In the genomic region with DNA sequence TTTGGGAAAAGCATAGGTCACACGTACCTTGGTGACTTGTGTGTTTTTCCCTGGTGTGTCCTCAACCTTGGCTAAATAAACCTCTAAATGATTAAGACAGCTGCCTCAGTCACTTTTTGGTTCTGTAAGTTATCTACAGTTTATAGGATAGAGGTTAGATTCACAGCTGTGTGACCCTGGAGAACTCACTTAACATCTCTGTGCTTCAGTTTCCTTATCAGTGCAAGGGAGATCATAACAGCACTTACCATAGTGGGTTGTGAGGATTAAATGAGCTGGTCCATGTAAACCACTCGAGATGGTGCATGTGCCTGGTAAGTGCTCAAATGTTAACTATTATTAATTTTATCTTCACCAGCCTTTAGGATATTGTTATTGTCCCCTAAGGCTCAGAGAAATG, we compare ENCODE assay signal across 22 cellular contexts. TPM values are rescaled to one million over a fixed set of nuclear protein-coding genes. Genes with fewer than 3 reads are reported as not detected.
A peak's percentile ranks its signal among the peaks of the same experiment; 100 is the strongest.
DNase-seq lines count a peak whose midpoint lies in the region; ATAC-seq, FAIRE-seq and TF ChIP-seq lines count a peak whose summit lies in the region.
"Had no signal": no experiment of that assay in that cellular context is flagged by ENCODE, and none has a peak within 500 bp of the region (broad histone marks: within the 10 kb centered on the region; RNA-seq: fewer than 3 reads in every experiment).

No MANE protein-coding gene starts in this region.

- no peaks in the 10 kb centered on the region for H3K9me3 Mint-ChIP-seq in CD8-positive, alpha-beta T cell
- H3K9me3 Mint-ChIP-seq in activated T-helper 17 cell treated with anti-CD3 and anti-CD28 coated beads, Interleukin-2, amount 50 U/mL, for 72 hours = no peaks in the 10 kb centered on the region
- H3K9me3 Mint-ChIP-seq: IgD-negative memory B cell had no signal

- ATAC-seq in CD8-positive, alpha-beta T cell = no peak
- peak; percentile 9 for ATAC-seq in activated T-helper 17 cell treated with anti-CD3 and anti-CD28 coated beads, Interleukin-2, amount 50 U/mL, for 72 hours (replicated peaks)
- ATAC-seq in K562 (no peak), HG03442 (IDR thresholded peaks at IDR 0.05; ENCODE audit: unreplicated experiment) (no peak)
- ATAC-seq: Right ventricle myocardium inferior, SK-N-SH treated with all-trans-retinoic acid at 6 μM for 48 hours had no signal

- H3K27ac Mint-ChIP-seq in CD8-positive, alpha-beta T cell = peak overlapping the region; percentile 25
- no peak overlapping the region for H3K27ac Mint-ChIP-seq in activated T-helper 17 cell treated with anti-CD3 and anti-CD28 coated beads, Interleukin-2, amount 50 U/mL, for 72 hours
- H3K27ac Mint-ChIP-seq: IgD-negative memory B cell had no signal

- H3K4me2 ChIP-seq in K562 (ENCODE audit: insufficient read depth, low read length) = no peak overlapping the region

- TF ChIP-seq RAD21 in K562 (CRISPR knock-in tag; conservative IDR thresholded peaks at IDR 0.05 in 1 of 2, IDR thresholded peaks at IDR 0.05 in 1 of 2) = no peak

- H3K27me3 ChIP-seq in CD8-positive, alpha-beta T cell (ENCODE audit: insufficient read depth, low read length) = no peaks in the 10 kb centered on the region
- H3K27me3 ChIP-seq in K562 (ENCODE audit: control insufficient read depth in 2 of 2, insufficient read depth in 2 of 2, low read length in 2 of 2) = peaks cover 0 to 3% of the 10 kb centered on the region in 2 experiments; a peak in 2 of 5 replicates
- H3K27me3 ChIP-seq: SJCRH30 had no signal

- H3K36me3 ChIP-seq in CD8-positive, alpha-beta T cell (ENCODE audit: insufficient read depth, low read length) = no peaks in the 10 kb centered on the region
- H3K36me3 ChIP-seq in HEK293 (ENCODE audit: control insufficient read depth in 2 of 2, insufficient read depth in 1 of 2, low read length in 2 of 2) (no peaks in the 10 kb centered on the region), K562 (ENCODE audit: control insufficient read depth, insufficient read depth, low read length) (no peaks in the 10 kb centered on the region)
- H3K36me3 ChIP-seq: HAP-1, SJCRH30 had no signal

- H3K27ac ChIP-seq in CD8-positive, alpha-beta T cell (ENCODE audit: low read depth, low read length) = no peak overlapping the region
- no peak overlapping the region for H3K27ac ChIP-seq in HEK293 (ENCODE audit: extremely low read depth, low read depth, low read length)
- no peak overlapping the region for H3K27ac ChIP-seq in K562 (ENCODE audit: extremely low read depth, low read depth, low read length)
- H3K27ac ChIP-seq: SJCRH30 had no signal

- no peak overlapping the region for H2AFZ ChIP-seq in K562 (ENCODE audit: low read depth, low read length)

- 22% methylated on average over 2 of the region's 2 CpGs for WGBS in K562 (ENCODE audit: insufficient coverage, low coverage, missing lambda C conversion rate)

- in situ Hi-C loops in K562 (cut with MboI) = no loop called here

- H3K9ac ChIP-seq in K562 (ENCODE audit: insufficient read depth in 1 of 2, low read depth in 2 of 2, low read length in 2 of 2) = no peak overlapping the region

- TF ChIP-seq EP300 in K562 (IDR thresholded peaks at IDR 0.05; ENCODE audit: low read length) = no peak

- CTCF ChIA-PET in CD8-positive, alpha-beta T cell (lab: Charles Lee) = no interaction called here
- CTCF ChIA-PET in HEK293 (lab: Yijun Ruan, JAX) (interaction anchor here (1.4 kb wide), 1 partner anchor 40 kb away, joined by 9 read pairs; no protein-coding TSS in a partner anchor), K562 (lab: Yijun Ruan, JAX; ENCODE audit: low intra/inter-chr PET ratio) (no interaction called here)

- intact Hi-C loops in CD8-positive, alpha-beta T cell (cut with DNase I, micrococcal nuclease) = no loop called here
- intact Hi-C loops in K562 (cut with micrococcal nuclease) = no loop called here

- no peak for TF ChIP-seq CTCF in CD8-positive, alpha-beta T cell (IDR thresholded peaks at IDR 0.05)
- no peak for TF ChIP-seq CTCF in HEK293 (tag by site-specific recombination; IDR thresholded peaks at IDR 0.05)
- no peak for TF ChIP-seq CTCF in K562 (IDR thresholded peaks at IDR 0.05 in 2 of 3, conservative IDR thresholded peaks at IDR 0.05 in 1 of 3; ENCODE audit: insufficient read depth in 2 of 3, low read depth in 1 of 3, low read length in 3 of 3)

- no peak for DNase-seq in CD8-positive, alpha-beta T cell
- DNase-seq in K562 (ENCODE audit: extremely low read depth in 1 of 4, low spot score in 3 of 4) (no peak), erythroblast (lab: John Stamatoyannopoulos, UW) (no peak)
- no peak for DNase-seq in activated T-cell treated with anti-CD3 and anti-CD28 coated beads, Interleukin-2, amount 50 U/mL, for 1 hour
- DNase-seq: DMS53, GOT3, NCI-H1092, NCI-H1436, NCI-H187, NCI-H2081 treated with DMSO at 0.1 percent for 48 hours, NCI-H2171, NCI-H345, NCI-H524, NCI-H774, SJCRH30 had no signal

- no peaks in the 10 kb centered on the region for H3K79me2 ChIP-seq in K562 (ENCODE audit: control insufficient read depth, insufficient read depth, low read length)

- H3K4me1 ChIP-seq in CD8-positive, alpha-beta T cell (ENCODE audit: insufficient read depth, low read length) = no peaks in the 10 kb centered on the region
- H3K4me1 ChIP-seq in HEK293 (ENCODE audit: control insufficient read depth, insufficient read depth, low read length) (no peaks in the 10 kb centered on the region), K562 (replicated peaks in 1 of 2; ENCODE audit: control insufficient read depth in 2 of 2, insufficient read depth in 2 of 2, low read length in 2 of 2) (0 out of 5 replicates have a peak, but pooled peaks cover 0 to 4% of the 10 kb centered on the region in 2 experiments)

- no peak overlapping the region for H3K4me3 ChIP-seq in CD8-positive, alpha-beta T cell (ENCODE audit: low read depth, low read length)
- H3K4me3 ChIP-seq in HEK293 (ENCODE audit: low read depth, low read length) (no peak overlapping the region), K562 (no peak overlapping the region)
- H3K4me3 ChIP-seq: HAP-1, SJCRH30 had no signal

- H3K9me1 ChIP-seq in K562 (ENCODE audit: control insufficient read depth, insufficient read depth, low read length) = no peaks in the 10 kb centered on the region

- H4K20me1 ChIP-seq in K562 (replicated peaks; ENCODE audit: control insufficient read depth, insufficient read depth, low read length) = no peaks in the 10 kb centered on the region

- H3K4me1 Mint-ChIP-seq in CD8-positive, alpha-beta T cell (ENCODE audit: low read depth) = peaks cover 7% of the 10 kb centered on the region
- H3K4me1 Mint-ChIP-seq in activated T-helper 17 cell treated with anti-CD3 and anti-CD28 coated beads, Interleukin-2, amount 50 U/mL, for 72 hours = peaks cover 6% of the 10 kb centered on the region

- POLR2A ChIA-PET in CD8-positive, alpha-beta T cell (lab: Charles Lee) = interaction anchor here (0.7 kb wide), 1 partner anchor 248 kb away, joined by 3 read pairs; no protein-coding TSS in a partner anchor
- POLR2A ChIA-PET in HEK293 (lab: Yijun Ruan, JAX) (no interaction called here), K562 (lab: Yijun Ruan, JAX) (no interaction called here)

- TF ChIP-seq POLR2A in K562 (conservative IDR thresholded peaks at IDR 0.05) (no peak), erythroblast (IDR thresholded peaks at IDR 0.05; ENCODE audit: low read length) (no peak)

- H3K4me3 Mint-ChIP-seq in CD8-positive, alpha-beta T cell = no peak overlapping the region
- no peak overlapping the region for H3K4me3 Mint-ChIP-seq in activated T-helper 17 cell treated with anti-CD3 and anti-CD28 coated beads, Interleukin-2, amount 50 U/mL, for 72 hours
- H3K4me3 Mint-ChIP-seq: IgD-negative memory B cell had no signal

- no peaks in the 10 kb centered on the region for H3K27me3 Mint-ChIP-seq in CD8-positive, alpha-beta T cell (ENCODE audit: low read depth)
- H3K27me3 Mint-ChIP-seq in activated T-helper 17 cell treated with anti-CD3 and anti-CD28 coated beads, Interleukin-2, amount 50 U/mL, for 72 hours = no peaks in the 10 kb centered on the region

- FAIRE-seq in K562 (lab: Jason Lieb, UNC) = peak; percentile 6

- no peaks in the 10 kb centered on the region for H3K36me3 Mint-ChIP-seq in CD8-positive, alpha-beta T cell
- H3K36me3 Mint-ChIP-seq in activated T-helper 17 cell treated with anti-CD3 and anti-CD28 coated beads, Interleukin-2, amount 50 U/mL, for 72 hours (ENCODE audit: low read depth) = no peaks in the 10 kb centered on the region
- H3K36me3 Mint-ChIP-seq: IgD-negative memory B cell had no signal

- no peaks in the 10 kb centered on the region for H3K9me3 ChIP-seq in CD8-positive, alpha-beta T cell (ENCODE audit: low read length)
- H3K9me3 ChIP-seq in HEK293 (ENCODE audit: control insufficient read depth, insufficient read depth, low read depth, low read length) (no peaks in the 10 kb centered on the region), K562 (replicated peaks; ENCODE audit: control insufficient read depth, insufficient read depth, low read depth, low read length) (no peaks in the 10 kb centered on the region)
- H3K9me3 ChIP-seq: HAP-1, SJCRH30 had no signal

- BruUV-seq in K562 (replicated peaks; lab: Mats Ljungman, UMichigan) = no TSS peak

TF ChIP-seq in HEK293, 187 proteins besides CTCF, POLR2A, EP300 and RAD21 (continues in another document):
- TF ChIP-seq ZNF837 (tag by site-specific recombination; IDR thresholded peaks at IDR 0.05) (no peak), ZNF768 (tag by site-specific recombination; IDR thresholded peaks at IDR 0.05) (peak; percentile 67; the same call in 1 of the 2 replicates)

TF ChIP-seq in K562, 482 proteins besides CTCF, POLR2A, EP300 and RAD21 (continues in another document):
- TF ChIP-seq TEAD2 (tag; IDR thresholded peaks at IDR 0.05) (no peak), ZNF311 (CRISPR knock-in tag; IDR thresholded peaks at IDR 0.05) (no peak), TAF7 (tag; IDR thresholded peaks at IDR 0.05) (no peak)

RNA-seq across cellular contexts. Expression of gene CHST11, which starts 35.4 kb away (rescaled TPM):
- 10 to 100 TPM; 29.1 to 35.5 TPM for total RNA-seq in CD8-positive, alpha-beta T cell
- total RNA-seq in activated T-helper 17 cell treated with anti-CD3 and anti-CD28 coated beads, Interleukin-2, amount 50 U/mL, for 72 hours = 10 to 100 TPM; 36.2 to 61.7 TPM
- total RNA-seq in K562 (2011; cell fraction: chromatin; rRNA removed; ENCODE audit: low replicate concordance) = 38.5 and 49.7 TPM in 2 replicates
- 28.7 and 33.4 TPM in 2 replicates for total RNA-seq in K562 (2011; cell fraction: nucleolus; rRNA removed)
- total RNA-seq in K562 (2011; cell fraction: nucleoplasm; rRNA removed) = 34.9 and 47.6 TPM in 2 replicates
- total RNA-seq in K562 (2014; rRNA removed) (34.3 and 37.2 TPM in 2 replicates), K562 (2014; rRNA removed; fragmentation: Illumina TruSeq; extraction: Trizol) (12.7 and 12.9 TPM in 2 replicates), K562 (2015; rRNA removed; fragmentation: Illumina TruSeq; extraction: Trizol) (15.5 and 15.6 TPM in 2 replicates), K562 (2021) (38.7 and 39.0 TPM in 2 replicates)
- polyA plus RNA-seq in K562 (2011; rRNA removed) (15.0 and 18.9 TPM in 2 replicates), K562 (2014; fragmentation: Illumina TruSeq; extraction: Trizol) (16.4 and 18.9 TPM in 2 replicates), K562 (2014; fragmentation: Nextera tagmentation; extraction: Ambion mirVana) (1 to 10 TPM; 2.3 to 2.9 TPM), K562 (2014; rRNA removed) (13.2 and 15.2 TPM in 2 replicates)
- 32.2 and 49.4 TPM in 2 replicates for polyA plus RNA-seq in K562 (2011; cell fraction: cytosol; rRNA removed)
- 13.4 and 22.2 TPM in 2 replicates for polyA plus RNA-seq in K562 (2011; cell fraction: nucleus; rRNA removed)
- polyA plus RNA-seq in K562 (2012) = 17.7 and 39.4 TPM in 2 replicates
- polyA minus RNA-seq in K562 (2011; rRNA and poly(A)+ RNA removed) = 17.8 and 21.7 TPM in 2 replicates
- 15.0 and 18.8 TPM in 2 replicates for polyA minus RNA-seq in K562 (2011; cell fraction: cytosol; rRNA and poly(A)+ RNA removed)
- 16.9 and 17.0 TPM in 2 replicates for polyA minus RNA-seq in K562 (2011; cell fraction: nucleus; rRNA and poly(A)+ RNA removed)
